In the genomic region with DNA sequence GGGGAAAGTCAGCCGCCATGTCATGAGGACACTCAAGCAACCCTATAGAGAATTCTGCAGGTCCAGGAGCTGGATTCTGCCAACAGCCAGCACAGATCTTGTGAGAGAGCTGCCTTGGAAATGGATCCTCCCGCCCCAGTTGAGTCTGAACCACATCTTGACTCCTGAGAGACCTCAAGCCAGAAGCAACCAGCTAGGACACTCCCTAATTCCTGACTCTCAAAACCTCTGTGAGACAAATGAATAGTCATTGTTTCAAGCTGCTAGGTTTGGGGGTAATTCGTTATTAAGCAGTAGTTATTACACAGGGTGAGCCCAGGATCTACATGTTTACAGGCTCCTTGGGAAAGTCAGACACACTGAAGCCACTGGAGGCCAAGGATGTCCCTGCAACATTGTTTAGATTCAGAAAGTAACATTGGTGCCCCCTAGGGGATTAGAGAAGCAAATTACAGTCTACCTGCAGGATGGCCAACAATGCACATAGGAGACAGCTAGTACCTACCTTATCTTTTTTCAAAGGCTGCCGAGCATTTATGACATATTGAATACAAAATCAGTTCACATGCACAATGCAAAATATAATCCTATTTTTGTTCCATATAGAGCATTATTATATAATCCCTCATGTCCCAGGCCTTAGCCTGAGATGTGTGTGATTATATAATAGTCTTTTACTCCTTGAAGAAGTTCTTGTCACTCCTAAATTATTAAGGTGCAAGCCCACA, we compare ENCODE assay signal across 8 cellular contexts. TPM values are rescaled to one million over a fixed set of nuclear protein-coding genes. Genes with fewer than 3 reads are reported as not detected.
DNase-seq lines count a peak whose midpoint lies in the region; ATAC-seq and TF ChIP-seq lines count a peak whose summit lies in the region.

No MANE protein-coding gene starts in this region.

- CTCF ChIA-PET in HCT116 (lab: Charles Lee), result interaction anchor here (0.7 to 2.3 kb wide), 6 partner anchors 11 to 492 kb away, joined by 3 to 13 read pairs (median 4); no protein-coding TSS in a partner anchor

- no peak overlapping the region for H2AFZ ChIP-seq in HCT116 (ENCODE audit: low read depth, low read length, poor library complexity, severe bottlenecking)

- H3K36me3 ChIP-seq in HCT116 (ENCODE audit: control insufficient read depth in 1 of 2, insufficient read depth in 2 of 2, low read length in 2 of 2), result no peaks in the 10 kb centered on the region
- no peaks in the 10 kb centered on the region for H3K36me3 ChIP-seq in sigmoid colon

- POLR2A ChIA-PET in HCT116 (lab: Charles Lee), result no interaction called here

- no TSS peak for BruUV-seq in HCT116 (replicated peaks; lab: Mats Ljungman, UMichigan)

- WGBS in right cardiac atrium, result 49% methylated on average over 4 of the region's 4 CpGs
- 50 to 51% methylated on average over 4 of the region's 4 CpGs for WGBS in sigmoid colon, 2 donors

- peak; percentile 78 for DNase-seq in D341Med (ENCODE audit: low spot score)
- peak; percentile 33 for DNase-seq in HCT116 (ENCODE audit: low read depth, low spot score)
- peak; percentile 61 for DNase-seq in NCI-H2196 (lab: John Stamatoyannopoulos, UW; ENCODE audit: unreplicated experiment)
- DNase-seq in amniotic stem cell (lab: John Stamatoyannopoulos, UW), result peak; percentile 46
- DNase-seq in right cardiac atrium, result no peak
- DNase-seq in sigmoid colon, result no peak
- no peak for DNase-seq in activated CD4-positive, CD25-positive, alpha-beta regulatory T cell (lab: John Stamatoyannopoulos, UW)

- no peak overlapping the region for H3K4me2 ChIP-seq in HCT116 (ENCODE audit: low read length)

- RAD21 ChIA-PET in HCT116 (lab: Charles Lee; ENCODE audit: low non-redundant PET in 1 of 2, low total read pairs in 2 of 2, uncharacterized antibody in 2 of 2, unreplicated experiment in 2 of 2), result interaction anchor here in 1 of 2 experiments (0.6 kb wide), 1 partner anchor 389 kb away, joined by 10 read pairs; no protein-coding TSS in a partner anchor

- intact Hi-C loops in HCT116 (cut with micrococcal nuclease), result no loop called here
- intact Hi-C loops in right cardiac atrium (cut with DNase I), result loop anchor here in 1 of 4 donors (10.0 kb wide), 1 partner anchor 362 kb away; no protein-coding TSS in a partner anchor
- intact Hi-C loops in sigmoid colon (cut with DNase I), result no loop called here

- H3K27me3 ChIP-seq in HCT116 (ENCODE audit: insufficient read depth, low read length) (peaks cover 65% of the 10 kb centered on the region), right cardiac atrium (ENCODE audit: control insufficient read depth, insufficient read depth) (peaks cover 3% of the 10 kb centered on the region), sigmoid colon (peaks cover 0 to 1% (median 0%) of the 10 kb centered on the region in 3 donors)

- H3K9me3 ChIP-seq in HCT116 (ENCODE audit: control insufficient read depth in 1 of 2, insufficient read depth in 1 of 2, low read depth in 1 of 2, low read length in 2 of 2) (no peaks in the 10 kb centered on the region), right cardiac atrium (ENCODE audit: control insufficient read depth, low read length) (no peaks in the 10 kb centered on the region), sigmoid colon (no peaks in the 10 kb centered on the region)

- TF ChIP-seq CTCF in HCT116 (IDR thresholded peaks at IDR 0.05 in 2 of 3, conservative IDR thresholded peaks at IDR 0.05 in 1 of 3; ENCODE audit: borderline replicate concordance in 1 of 3, insufficient read depth in 1 of 3, low read depth in 2 of 3, low read length in 2 of 3) (peak; percentile 66 to 70 (median 68)), sigmoid colon (IDR thresholded peaks at IDR 0.05) (peak in 3 of 4 experiments; percentile 45 to 46 (median 46))

- H3K4me3 ChIP-seq in HCT116 (replicated peaks in 1 of 2; ENCODE audit: low read depth in 1 of 2, low read length in 2 of 2) (no peak overlapping the region), right cardiac atrium (ENCODE audit: low read length) (no peak overlapping the region), sigmoid colon (no peak overlapping the region)

- H3K4me1 ChIP-seq in HCT116 (ENCODE audit: control insufficient read depth in 1 of 2, insufficient read depth in 2 of 2, low read length in 2 of 2) (no peaks in the 10 kb centered on the region), right cardiac atrium (ENCODE audit: control insufficient read depth, insufficient read depth, low read length) (no peaks in the 10 kb centered on the region), sigmoid colon (no peaks in the 10 kb centered on the region)

- no peaks in the 10 kb centered on the region for H3K9me2 ChIP-seq in HCT116 (ENCODE audit: insufficient read depth)

- TF ChIP-seq EP300 in sigmoid colon (IDR thresholded peaks at IDR 0.05), result no peak

- H3K9ac ChIP-seq in HCT116 (ENCODE audit: low read length), result no peak overlapping the region

- ATAC-seq in HCT116 (peak; percentile 98), right cardiac atrium (peak; percentile 41 to 80), HG03139 (IDR thresholded peaks at IDR 0.05; ENCODE audit: unreplicated experiment) (no peak)

- H4K20me1 ChIP-seq in HCT116 (ENCODE audit: insufficient read depth), result no peaks in the 10 kb centered on the region

- no peaks in the 10 kb centered on the region for H3K79me2 ChIP-seq in HCT116 (ENCODE audit: insufficient read depth, low read length)

- TF ChIP-seq RAD21 in HCT116 (IDR thresholded peaks at IDR 0.05; ENCODE audit: low read depth), result peak; percentile 74

- H3K27ac ChIP-seq in HCT116 (ENCODE audit: low read depth, low read length), result no peak overlapping the region
- H3K27ac ChIP-seq in right cardiac atrium (ENCODE audit: low read length), result no peak overlapping the region
- no peak overlapping the region for H3K27ac ChIP-seq in sigmoid colon

- no peak for TF ChIP-seq POLR2A in HCT116 (IDR thresholded peaks at IDR 0.05; ENCODE audit: borderline replicate concordance, extremely low read depth, insufficient read depth, insufficient read length)
- no peak for TF ChIP-seq POLR2A in sigmoid colon (IDR thresholded peaks at IDR 0.05)

TF ChIP-seq in HCT116, 20 proteins besides CTCF, POLR2A, EP300 and RAD21 (continues in another document):
- no peak for TF ChIP-seq FOSL1 (IDR thresholded peaks at IDR 0.05; ENCODE audit: low read depth)
- TF ChIP-seq ELF1 (IDR thresholded peaks at IDR 0.05; ENCODE audit: borderline replicate concordance, low read depth), result no peak
- TF ChIP-seq SRF (IDR thresholded peaks at IDR 0.05; ENCODE audit: low read depth), result no peak
- no peak for TF ChIP-seq CBX3 (IDR thresholded peaks at IDR 0.05; ENCODE audit: low read depth)
- no peak for TF ChIP-seq SP1 (IDR thresholded peaks at IDR 0.05; ENCODE audit: low read depth)
- no peak for TF ChIP-seq EZH2 (IDR thresholded peaks at IDR 0.05)
- no peak for TF ChIP-seq EGR1 (IDR thresholded peaks at IDR 0.05; ENCODE audit: low read depth)
- TF ChIP-seq ZFX (IDR thresholded peaks at IDR 0.05), result no peak
- TF ChIP-seq EZH2phosphoT487 (IDR thresholded peaks at IDR 0.05; ENCODE audit: borderline replicate concordance), result no peak
- TF ChIP-seq POLR2AphosphoS5 (IDR thresholded peaks at IDR 0.05; ENCODE audit: low read depth, low read length), result no peak
- no peak for TF ChIP-seq YY1 (IDR thresholded peaks at IDR 0.05; ENCODE audit: extremely low read depth, insufficient replicate concordance, low read depth, low read length)
- TF ChIP-seq, protein P1, sequence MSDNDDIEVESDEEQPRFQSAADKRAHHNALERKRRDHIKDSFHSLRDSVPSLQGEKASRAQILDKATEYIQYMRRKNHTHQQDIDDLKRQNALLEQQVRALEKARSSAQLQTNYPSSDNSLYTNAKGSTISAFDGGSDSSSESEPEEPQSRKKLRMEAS (IDR thresholded peaks at IDR 0.05), result no peak
- TF ChIP-seq ATF3 (IDR thresholded peaks at IDR 0.05), result no peak
- TF ChIP-seq, protein P2, sequence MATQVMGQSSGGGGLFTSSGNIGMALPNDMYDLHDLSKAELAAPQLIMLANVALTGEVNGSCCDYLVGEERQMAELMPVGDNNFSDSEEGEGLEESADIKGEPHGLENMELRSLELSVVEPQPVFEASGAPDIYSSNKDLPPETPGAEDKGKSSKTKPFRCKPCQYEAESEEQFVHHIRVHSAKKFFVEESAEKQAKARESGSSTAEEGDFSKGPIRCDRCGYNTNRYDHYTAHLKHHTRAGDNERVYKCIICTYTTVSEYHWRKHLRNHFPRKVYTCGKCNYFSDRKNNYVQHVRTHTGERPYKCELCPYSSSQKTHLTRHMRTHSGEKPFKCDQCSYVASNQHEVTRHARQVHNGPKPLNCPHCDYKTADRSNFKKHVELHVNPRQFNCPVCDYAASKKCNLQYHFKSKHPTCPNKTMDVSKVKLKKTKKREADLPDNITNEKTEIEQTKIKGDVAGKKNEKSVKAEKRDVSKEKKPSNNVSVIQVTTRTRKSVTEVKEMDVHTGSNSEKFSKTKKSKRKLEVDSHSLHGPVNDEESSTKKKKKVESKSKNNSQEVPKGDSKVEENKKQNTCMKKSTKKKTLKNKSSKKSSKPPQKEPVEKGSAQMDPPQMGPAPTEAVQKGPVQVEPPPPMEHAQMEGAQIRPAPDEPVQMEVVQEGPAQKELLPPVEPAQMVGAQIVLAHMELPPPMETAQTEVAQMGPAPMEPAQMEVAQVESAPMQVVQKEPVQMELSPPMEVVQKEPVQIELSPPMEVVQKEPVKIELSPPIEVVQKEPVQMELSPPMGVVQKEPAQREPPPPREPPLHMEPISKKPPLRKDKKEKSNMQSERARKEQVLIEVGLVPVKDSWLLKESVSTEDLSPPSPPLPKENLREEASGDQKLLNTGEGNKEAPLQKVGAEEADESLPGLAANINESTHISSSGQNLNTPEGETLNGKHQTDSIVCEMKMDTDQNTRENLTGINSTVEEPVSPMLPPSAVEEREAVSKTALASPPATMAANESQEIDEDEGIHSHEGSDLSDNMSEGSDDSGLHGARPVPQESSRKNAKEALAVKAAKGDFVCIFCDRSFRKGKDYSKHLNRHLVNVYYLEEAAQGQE (IDR thresholded peaks at IDR 0.05; ENCODE audit: low read depth), result no peak

RNA-seq across cellular contexts. Expression of gene FICD, which starts 57.9 kb away (rescaled TPM):
- total RNA-seq in HCT116 (2021; ENCODE audit: unreplicated experiment), result 5.1 TPM
- 3.5 and 6.4 TPM in 2 replicates for polyA plus RNA-seq in HCT116 (2012)
- total RNA-seq in right cardiac atrium, result 1 to 10 TPM; 2.8 to 7.1 (median 3.2) TPM
- 1.8 TPM for polyA plus RNA-seq in right cardiac atrium
- 1 to 10 TPM; 2.9 to 5.4 (median 4.1) TPM for total RNA-seq in sigmoid colon
- 1 to 10 TPM in 2 of 3 donors, not detected in 1; 1.2 to 2.9 TPM for polyA plus RNA-seq in sigmoid colon

Comparison
In these comparisons a context has a peak if more than half of its experiments do, and no peak if none do; other contexts are left out.
1. DNase-seq: peak in D341Med (single experiment), HCT116 (single experiment), NCI-H2196 (single experiment) and amniotic stem cell (single experiment); none in right cardiac atrium (0 of 3), sigmoid colon (single experiment) and activated CD4-positive, CD25-positive, alpha-beta regulatory T cell (0 of 4).